ENCODE assay signal across 27 cellular contexts in genomic region chr18:8362863-8363262, GRCh38.
"Had no signal": no experiment of that assay in that cellular context is flagged by ENCODE, and none has a peak within 500 bp of the region (broad histone marks: within the 10 kb centered on the region; RNA-seq: fewer than 3 reads in every experiment).

No MANE protein-coding gene starts in this region.

- H3K4me1 ChIP-seq: ascending aorta, breast epithelium, colonic mucosa, foreskin keratinocyte had no signal

- H3K27ac ChIP-seq: ascending aorta, breast epithelium, cardiac muscle cell, colonic mucosa, dorsolateral prefrontal cortex, esophagus muscularis mucosa, foreskin keratinocyte, gastrocnemius medialis had no signal

- H3K4me3 ChIP-seq: ascending aorta, breast epithelium, cardiac muscle cell, colonic mucosa, dorsolateral prefrontal cortex, esophagus muscularis mucosa, gastrocnemius medialis had no signal

- H3K27me3 ChIP-seq: ascending aorta, breast epithelium, colonic mucosa, dorsolateral prefrontal cortex, esophagus muscularis mucosa, gastrocnemius medialis had no signal

- H3K36me3 ChIP-seq: ascending aorta, breast epithelium, cardiac muscle cell, colonic mucosa, gastrocnemius medialis had no signal

- ATAC-seq: activated CD4-positive, alpha-beta T cell treated with anti-CD3 and anti-CD28 coated beads for 36 hours; activated CD8-positive, alpha-beta memory T cell treated with anti-CD3 and anti-CD28 coated beads, Interleukin-2, amount 10 ng/mL, durations not matched to agents 7 days and 5 days; activated CD8-positive, alpha-beta T cell treated with anti-CD3 and anti-CD28 coated beads, Interleukin-2, amount 10 ng/mL, durations not matched to agents 7 days and 5 days; activated naive CD4-positive, alpha-beta T cell treated with anti-CD3 and anti-CD28 coated beads, Interleukin-2, amount 50 U/mL, for 72 hours; foreskin keratinocyte; gastrocnemius medialis had no signal

- DNase-seq: activated CD4-positive, alpha-beta memory T cell treated with anti-CD3 and anti-CD28 coated beads for 36 hours; activated CD4-positive, alpha-beta T cell treated with anti-CD3 and anti-CD28 coated beads for 36 hours; activated CD4-positive, alpha-beta T cell treated with anti-CD3 and anti-CD28 coated beads, Interleukin-2, amount 10 ng/mL, durations not matched to agents 24 days and 14 days; activated CD4-positive, CD25-positive, alpha-beta regulatory T cell; activated CD4-positive, CD25-positive, alpha-beta regulatory T cell treated with anti-CD3 and anti-CD28 coated beads, Interleukin-2, amount 50 U/mL, for 72 hours; activated CD8-positive, alpha-beta memory T cell treated with anti-CD3 and anti-CD28 coated beads, Interleukin-2, amount 10 ng/mL, durations not matched to agents 7 days and 5 days; activated CD8-positive, alpha-beta memory T cell treated with anti-CD3 and anti-CD28 coated beads, Interleukin-2, amount 50 U/mL, for 4 hours; activated CD8-positive, alpha-beta T cell treated with anti-CD3 and anti-CD28 coated beads, Interleukin-2, amount 10 ng/mL, durations not matched to agents 7 days and 5 days; activated effector memory CD4-positive, alpha-beta T cell treated with anti-CD3 and anti-CD28 coated beads, Interleukin-2, amount 50 U/mL, for 16 hours; activated naive CD4-positive, alpha-beta T cell treated with anti-CD3 and anti-CD28 coated beads for 36 hours; activated naive CD8-positive, alpha-beta T cell treated with anti-CD3 and anti-CD28 coated beads, Interleukin-2, amount 10 ng/mL, durations not matched to agents 7 days and 5 days; activated T-cell treated with anti-CD3 and anti-CD28 coated beads, Interleukin-2, amount 50 U/mL, for 1 hour; activated T-cell treated with anti-CD3 and anti-CD28 coated beads, Interleukin-2, amount 50 U/mL, for 48 hours; central memory CD4-positive, alpha-beta T cell; cerebellar nuclear complex; colonic mucosa; dorsolateral prefrontal cortex; effector memory CD4-positive, alpha-beta T cell; erythroblast; foreskin keratinocyte; gastrocnemius medialis; T-helper 2 cell had no signal

- H3K9me3 ChIP-seq: ascending aorta, breast epithelium, colonic mucosa, esophagus muscularis mucosa, gastrocnemius medialis had no signal
